In genomic region chr18:63147973-63148372, GRCh38 we compare ENCODE assay signal across 22 cellular contexts.
A peak's percentile ranks its signal among the peaks of the same experiment; 100 is the strongest.
DNase-seq lines count a peak whose midpoint lies in the region; ATAC-seq, FAIRE-seq and TF ChIP-seq lines count a peak whose summit lies in the region.
"Had no signal": no experiment of that assay in that cellular context is flagged by ENCODE, and none has a peak within 500 bp of the region (broad histone marks: within the 10 kb centered on the region; RNA-seq: fewer than 3 reads in every experiment).

No MANE protein-coding gene starts in this region.

- FAIRE-seq in D721Med (lab: Jason Lieb, UNC) = no peak

- DNase-seq in activated naive CD4-positive, alpha-beta T cell treated with anti-CD3 and anti-CD28 coated beads, Interleukin-2, amount 10 ng/mL, durations not matched to agents 7 days and 5 days = no peak
- DNase-seq in activated naive CD4-positive, alpha-beta T cell treated with anti-CD3 and anti-CD28 coated beads, Interleukin-2, amount 50 U/mL, for 72 hours (ENCODE audit: low spot score in 2 of 2) = no peak
- DNase-seq in T-helper 17 cell (no peak), fibroblast of the aortic adventitia (ENCODE audit: low read depth) (peak; percentile 46), AG08395 (ENCODE audit: low spot score) (no peak), D721Med (ENCODE audit: insufficient read length, low spot score) (no peak), NCI-H82 (lab: John Stamatoyannopoulos, UW) (no peak)
- DNase-seq: activated CD4-positive, alpha-beta T cell treated with anti-CD3 and anti-CD28 coated beads, Interleukin-2, amount 50 U/mL, for 4 hours; activated CD8-positive, alpha-beta memory T cell treated with anti-CD3 and anti-CD28 coated beads, Interleukin-2, amount 50 U/mL, for 48 hours; CD4-positive, alpha-beta memory T cell; effector CD8-positive, alpha-beta T cell; Kasumi-1; MV-4-11; NCI-H1436 treated with DMSO at 0.1 percent for 48 hours; NCI-H446 treated with DMSO at 0.1 percent for 48 hours; stimulated activated CD4-positive, alpha-beta T cell treated with anti-CD3 and anti-CD28 coated beads, Interleukin-15, amount 100 ng/mL, for 24 hours; stimulated activated naive CD4-positive, alpha-beta T cell; T-helper 9 cell; testis had no signal

- H3K36me3 ChIP-seq in subcutaneous abdominal adipose tissue (ENCODE audit: control insufficient read depth in 5 of 5, insufficient read depth in 5 of 5, low read length in 5 of 5) = no peaks in the 10 kb centered on the region
- H3K36me3 ChIP-seq: adrenal gland, prostate gland had no signal

- TF ChIP-seq CTCF in fibroblast of the aortic adventitia (IDR thresholded peaks at IDR 0.05; ENCODE audit: insufficient read depth, low read length) (no peak), D721Med (IDR thresholded peaks at IDR 0.05; ENCODE audit: insufficient read depth, missing control alignments) (no peak)

- H3K4me3 ChIP-seq in fibroblast of the aortic adventitia (ENCODE audit: low read depth, low read length) (no peak overlapping the region), subcutaneous abdominal adipose tissue (ENCODE audit: low read depth in 1 of 5, low read length in 5 of 5) (no peak overlapping the region)
- H3K4me3 ChIP-seq: adrenal gland, prostate gland, testis had no signal

- no peak overlapping the region for H3K4me3 Mint-ChIP-seq in activated naive CD4-positive, alpha-beta T cell treated with anti-CD3 and anti-CD28 coated beads, Interleukin-2, amount 10 ng/mL, durations not matched to agents 7 days and 5 days
- H3K4me3 Mint-ChIP-seq in T-helper 17 cell = no peak overlapping the region
- H3K4me3 Mint-ChIP-seq: CD4-positive, alpha-beta memory T cell had no signal

- peak overlapping the region; percentile 9 for H3K27ac Mint-ChIP-seq in activated naive CD4-positive, alpha-beta T cell treated with anti-CD3 and anti-CD28 coated beads, Interleukin-2, amount 10 ng/mL, durations not matched to agents 7 days and 5 days
- H3K27ac Mint-ChIP-seq in activated naive CD4-positive, alpha-beta T cell treated with anti-CD3 and anti-CD28 coated beads, Interleukin-2, amount 50 U/mL, for 72 hours = no peak overlapping the region
- peak overlapping the region; percentile 19 for H3K27ac Mint-ChIP-seq in T-helper 17 cell

- H3K9me3 ChIP-seq in T-helper 17 cell (ENCODE audit: control insufficient read depth, low read length, poor library complexity, severe bottlenecking) (no peaks in the 10 kb centered on the region), subcutaneous abdominal adipose tissue (ENCODE audit: control insufficient read depth in 5 of 5, low read length in 5 of 5) (no peaks in the 10 kb centered on the region)
- H3K9me3 ChIP-seq: adrenal gland, prostate gland, testis had no signal

- H3K9me3 Mint-ChIP-seq in activated naive CD4-positive, alpha-beta T cell treated with anti-CD3 and anti-CD28 coated beads, Interleukin-2, amount 10 ng/mL, durations not matched to agents 7 days and 5 days = no peaks in the 10 kb centered on the region
- no peaks in the 10 kb centered on the region for H3K9me3 Mint-ChIP-seq in activated naive CD4-positive, alpha-beta T cell treated with anti-CD3 and anti-CD28 coated beads, Interleukin-2, amount 50 U/mL, for 72 hours

- H3K9ac ChIP-seq in subcutaneous abdominal adipose tissue (ENCODE audit: low read length in 5 of 5) = peak overlapping the region in 2 of 5 donors; percentile 14 to 53

- CTCF ChIA-PET in activated naive CD4-positive, alpha-beta T cell treated with anti-CD3 and anti-CD28 coated beads, Interleukin-2, amount 10 ng/mL, durations not matched to agents 7 days and 5 days (lab: Charles Lee) = interaction anchor here (0.7 kb wide), 1 partner anchor 187 kb away, joined by 3 read pairs; no protein-coding TSS in a partner anchor

- H3K4me1 ChIP-seq in subcutaneous abdominal adipose tissue (ENCODE audit: control insufficient read depth in 5 of 5, insufficient read depth in 5 of 5, low read length in 5 of 5) = peaks cover 0 to 54% (median 51%) of the 10 kb centered on the region in 5 donors
- H3K4me1 ChIP-seq: prostate gland had no signal

- no peaks in the 10 kb centered on the region for H3K27me3 Mint-ChIP-seq in activated naive CD4-positive, alpha-beta T cell treated with anti-CD3 and anti-CD28 coated beads, Interleukin-2, amount 10 ng/mL, durations not matched to agents 7 days and 5 days
- no peaks in the 10 kb centered on the region for H3K27me3 Mint-ChIP-seq in T-helper 17 cell
- H3K27me3 Mint-ChIP-seq: CD4-positive, alpha-beta memory T cell had no signal

- H3K27ac ChIP-seq in subcutaneous abdominal adipose tissue (ENCODE audit: low read depth, low read length) = peak overlapping the region; percentile 75
- H3K27ac ChIP-seq: adrenal gland, testis had no signal

- no peak for ATAC-seq in activated naive CD4-positive, alpha-beta T cell treated with anti-CD3 and anti-CD28 coated beads, Interleukin-2, amount 50 U/mL, for 72 hours
- no peak for ATAC-seq in T-helper 17 cell

- peaks cover 48% of the 10 kb centered on the region for H3K4me1 Mint-ChIP-seq in activated naive CD4-positive, alpha-beta T cell treated with anti-CD3 and anti-CD28 coated beads, Interleukin-2, amount 10 ng/mL, durations not matched to agents 7 days and 5 days
- peaks cover 47% of the 10 kb centered on the region for H3K4me1 Mint-ChIP-seq in T-helper 17 cell

- H3K36me3 Mint-ChIP-seq in activated naive CD4-positive, alpha-beta T cell treated with anti-CD3 and anti-CD28 coated beads, Interleukin-2, amount 10 ng/mL, durations not matched to agents 7 days and 5 days = peaks cover 51% of the 10 kb centered on the region
- H3K36me3 Mint-ChIP-seq in activated naive CD4-positive, alpha-beta T cell treated with anti-CD3 and anti-CD28 coated beads, Interleukin-2, amount 50 U/mL, for 72 hours = peaks cover 10 to 14% of the 10 kb centered on the region in 2 donors
- H3K36me3 Mint-ChIP-seq in T-helper 17 cell (ENCODE audit: low read depth) = peaks cover 7% of the 10 kb centered on the region

- no peaks in the 10 kb centered on the region for H3K27me3 ChIP-seq in subcutaneous abdominal adipose tissue (ENCODE audit: control insufficient read depth in 5 of 5, insufficient read depth in 4 of 5, low read length in 5 of 5)
- H3K27me3 ChIP-seq: adrenal gland, testis had no signal

Comparison
In these comparisons a context has a peak if more than half of its experiments do, and no peak if none do; other contexts are left out.
1. H3K27ac Mint-ChIP-seq: peak in activated naive CD4-positive, alpha-beta T cell treated with anti-CD3 and anti-CD28 coated beads, Interleukin-2, amount 10 ng/mL, durations not matched to agents 7 days and 5 days (single experiment) and T-helper 17 cell (single experiment); none in activated naive CD4-positive, alpha-beta T cell treated with anti-CD3 and anti-CD28 coated beads, Interleukin-2, amount 50 U/mL, for 72 hours (0 of 2).